In the genomic region with DNA sequence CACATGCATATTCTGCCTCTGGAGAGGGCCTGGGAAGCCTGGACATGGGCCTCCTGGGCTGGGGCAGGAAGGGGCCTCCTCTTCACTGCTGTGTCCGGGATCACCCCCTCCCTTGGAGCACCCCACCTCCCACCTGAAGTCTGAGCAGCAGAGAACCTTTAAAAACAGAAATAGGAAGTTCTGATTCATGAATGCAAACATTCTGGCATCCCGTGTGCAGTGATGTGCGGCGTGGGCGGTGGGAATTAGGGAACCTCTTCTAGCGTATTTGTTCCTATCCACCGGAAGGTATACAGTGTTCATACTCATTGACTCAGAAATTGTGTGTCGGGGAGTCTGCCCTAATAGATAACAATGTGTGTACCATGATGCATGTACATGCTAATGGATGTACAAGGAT, we compare ENCODE assay signal across 1 cellular context.
TF ChIP-seq lines count a peak whose summit lies in the region.

No MANE protein-coding gene starts in this region.

TF ChIP-seq in GM12878, 131 proteins besides CTCF, POLR2A, EP300 and RAD21:
- TF ChIP-seq SIN3A (IDR thresholded peaks at IDR 0.05; ENCODE audit: low read depth, low read length) = no peak
- TF ChIP-seq IKZF1 (conservative IDR thresholded peaks at IDR 0.05) = 0 out of 2 replicates have a peak, but pooled peaks have one; percentile 13
